Comparison of ENCODE assay signal across 1 cellular context in genomic region chr6:109671721-109672120, GRCh38.
TF ChIP-seq lines count a peak whose summit lies in the region.

No MANE protein-coding gene starts in this region.

TF ChIP-seq in SK-N-SH, 30 proteins besides CTCF, POLR2A, EP300 and RAD21 (continued from another document):
- TF ChIP-seq REST (IDR thresholded peaks at IDR 0.05; ENCODE audit: low read depth, low read length), result no peak
- no peak for TF ChIP-seq SIN3A (IDR thresholded peaks at IDR 0.05; ENCODE audit: borderline replicate concordance, low read depth, low read length)
- peak; percentile 35 for TF ChIP-seq JUND (IDR thresholded peaks at IDR 0.05)
- TF ChIP-seq MXI1 (IDR thresholded peaks at IDR 0.05; ENCODE audit: low read depth, low read length), result no peak
- TF ChIP-seq USF2 (IDR thresholded peaks at IDR 0.05; ENCODE audit: borderline replicate concordance, low read depth, low read length), result no peak
- no peak for TF ChIP-seq RXRA (IDR thresholded peaks at IDR 0.05; ENCODE audit: borderline replicate concordance, low read depth)
